Comparison of ENCODE assay signal across 8 cellular contexts in genomic region chr2:172429351-172429968, GRCh38. TPM values are rescaled to one million over a fixed set of nuclear protein-coding genes. Genes with fewer than 3 reads are reported as not detected.
DNase-seq lines count a peak whose midpoint lies in the region; ATAC-seq and TF ChIP-seq lines count a peak whose summit lies in the region.

No MANE protein-coding gene starts in this region.

- H3K4me1 ChIP-seq in SK-N-SH (ENCODE audit: control insufficient read depth in 1 of 2, insufficient read depth in 2 of 2, low read depth in 1 of 2, low read length in 1 of 2) (peaks cover 7 to 18% of the 10 kb centered on the region in 2 experiments; a peak in 3 of 4 replicates), gastroesophageal sphincter (peaks cover 0 to 22% (median 3%) of the 10 kb centered on the region in 3 donors)

- H3K4me3 ChIP-seq in SK-N-SH (ENCODE audit: low read depth in 2 of 2, low read length in 1 of 2) (peak overlapping the region; percentile 85 to 88; a peak in 3 of 4 replicates), gastroesophageal sphincter (peak overlapping the region; percentile 60 to 76)

- H3K9me3 ChIP-seq in SK-N-SH (no peaks in the 10 kb centered on the region), gastroesophageal sphincter (no peaks in the 10 kb centered on the region)

- H3K9ac ChIP-seq in SK-N-SH = 0 out of 2 replicates have a peak overlapping the region, but pooled peaks have one; percentile 70

- H3K79me2 ChIP-seq in SK-N-SH (ENCODE audit: insufficient read depth) = peaks cover 76% of the 10 kb centered on the region

- no peaks in the 10 kb centered on the region for H3F3A ChIP-seq in SK-N-SH (replicated peaks; ENCODE audit: insufficient read depth)

- H3K27me3 ChIP-seq in SK-N-SH (ENCODE audit: insufficient read depth) (no peaks in the 10 kb centered on the region), gastroesophageal sphincter (peaks cover 51% of the 10 kb centered on the region)

- TF ChIP-seq EP300 in SK-N-SH (IDR thresholded peaks at IDR 0.05; ENCODE audit: borderline replicate concordance in 1 of 2, low read depth in 1 of 2, low read length in 1 of 2) (no peak), gastroesophageal sphincter (IDR thresholded peaks at IDR 0.05) (no peak)

- no peaks in the 10 kb centered on the region for H3K9me2 ChIP-seq in SK-N-SH

- H3K4me3 Mint-ChIP-seq in progenitor cell of endocrine pancreas (ENCODE audit: low read depth) = peak overlapping the region; percentile 87

- H4K20me1 ChIP-seq in SK-N-SH (ENCODE audit: insufficient read depth) = peaks cover 16% of the 10 kb centered on the region

- H3K9me3 Mint-ChIP-seq in progenitor cell of endocrine pancreas (ENCODE audit: low read depth) = no peaks in the 10 kb centered on the region

- no peak for TF ChIP-seq POLR2A in gastroesophageal sphincter (IDR thresholded peaks at IDR 0.05)

- no peak for ATAC-seq in gastroesophageal sphincter
- ATAC-seq in HG03521 (IDR thresholded peaks at IDR 0.05; ENCODE audit: unreplicated experiment) = no peak
- ATAC-seq in GM19023 (IDR thresholded peaks at IDR 0.05; ENCODE audit: unreplicated experiment) = no peak

- H3K4me2 ChIP-seq in SK-N-SH = peak overlapping the region; percentile 72

- CTCF ChIA-PET in SK-N-SH (lab: Yijun Ruan, JAX) = interaction anchor here (0.9 to 4.1 kb wide), 5 partner anchors 11 to 36 kb away, joined by 3 to 30 read pairs (median 4); no protein-coding TSS in a partner anchor

- peaks cover 14% of the 10 kb centered on the region for H3K27me3 Mint-ChIP-seq in progenitor cell of endocrine pancreas

- H3K4me1 Mint-ChIP-seq in progenitor cell of endocrine pancreas (ENCODE audit: low read depth) = peaks cover 31% of the 10 kb centered on the region

- DNase-seq in GM03348 (ENCODE audit: low spot score) (peak; percentile 20), SK-N-SH (no peak), progenitor cell of endocrine pancreas (ENCODE audit: low spot score, unreplicated experiment) (no peak), GM19238 (ENCODE audit: insufficient read length, low spot score) (no peak)
- DNase-seq in activated CD4-positive, alpha-beta T cell treated with anti-CD3 and anti-CD28 coated beads, Interleukin-2, amount 50 U/mL, for 4 hours = no peak

- TF ChIP-seq RAD21 in SK-N-SH (IDR thresholded peaks at IDR 0.05; ENCODE audit: low read length) = no peak

- 62% methylated on average over 9 of the region's 9 CpGs for WGBS in SK-N-SH (ENCODE audit: low lambda C conversion rate)
- 33 to 35% methylated on average over 4 to 9 of the region's 9 CpGs for WGBS in gastroesophageal sphincter (ENCODE audit: low coverage in 1 of 2), 2 donors

- no peak for TF ChIP-seq CTCF in SK-N-SH (IDR thresholded peaks at IDR 0.05)
- no peak for TF ChIP-seq CTCF in gastroesophageal sphincter (IDR thresholded peaks at IDR 0.05)
- TF ChIP-seq CTCF in progenitor cell of endocrine pancreas (IDR thresholded peaks at IDR 0.05; ENCODE audit: unreplicated experiment) = no peak

- H2AFZ ChIP-seq in SK-N-SH (ENCODE audit: low read depth) = no peak overlapping the region

- no peaks in the 10 kb centered on the region for H3K36me3 ChIP-seq in SK-N-SH (replicated peaks in 1 of 2; ENCODE audit: control insufficient read depth in 1 of 2, insufficient read depth in 2 of 2, low read length in 1 of 2)
- H3K36me3 ChIP-seq in gastroesophageal sphincter = no peaks in the 10 kb centered on the region

- no peaks in the 10 kb centered on the region for H3K36me3 Mint-ChIP-seq in progenitor cell of endocrine pancreas (ENCODE audit: insufficient read depth)

- H3K27ac Mint-ChIP-seq in progenitor cell of endocrine pancreas = peak overlapping the region; percentile 97

- H3K27ac ChIP-seq in SK-N-SH (ENCODE audit: low read depth in 2 of 2, low read length in 1 of 2) (no peak overlapping the region), gastroesophageal sphincter (peak overlapping the region in 3 of 4 donors; percentile 18 to 83 (median 79))

- POLR2A ChIA-PET in SK-N-SH (lab: Yijun Ruan, JAX) = no interaction called here

TF ChIP-seq in SK-N-SH, 30 proteins besides CTCF, POLR2A, EP300 and RAD21:
- TF ChIP-seq CHD2 (IDR thresholded peaks at IDR 0.05; ENCODE audit: low read length, partially characterized antibody) (no peak), TCF12 (IDR thresholded peaks at IDR 0.05) (no peak), MAX (IDR thresholded peaks at IDR 0.05; ENCODE audit: low read depth) (no peak), IRF3 (IDR thresholded peaks at IDR 0.05; ENCODE audit: low read depth, low read length) (no peak), ZBTB33 (IDR thresholded peaks at IDR 0.05; ENCODE audit: borderline replicate concordance, low read depth) (no peak), TAF1 (IDR thresholded peaks at IDR 0.05; ENCODE audit: borderline replicate concordance, low read depth, low read length) (no peak), NRF1 (IDR thresholded peaks at IDR 0.05; ENCODE audit: low read depth, low read length) (no peak), NFIC (IDR thresholded peaks at IDR 0.05; ENCODE audit: borderline replicate concordance) (no peak), RCOR1 (IDR thresholded peaks at IDR 0.05; ENCODE audit: low read length) (no peak), ELF1 (IDR thresholded peaks at IDR 0.05) (no peak), RFX5 (IDR thresholded peaks at IDR 0.05; ENCODE audit: low read length) (no peak), RXRA (IDR thresholded peaks at IDR 0.05; ENCODE audit: borderline replicate concordance, low read depth) (no peak)
- TF ChIP-seq, protein P1, sequence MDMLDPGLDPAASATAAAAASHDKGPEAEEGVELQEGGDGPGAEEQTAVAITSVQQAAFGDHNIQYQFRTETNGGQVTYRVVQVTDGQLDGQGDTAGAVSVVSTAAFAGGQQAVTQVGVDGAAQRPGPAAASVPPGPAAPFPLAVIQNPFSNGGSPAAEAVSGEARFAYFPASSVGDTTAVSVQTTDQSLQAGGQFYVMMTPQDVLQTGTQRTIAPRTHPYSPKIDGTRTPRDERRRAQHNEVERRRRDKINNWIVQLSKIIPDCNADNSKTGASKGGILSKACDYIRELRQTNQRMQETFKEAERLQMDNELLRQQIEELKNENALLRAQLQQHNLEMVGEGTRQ (IDR thresholded peaks at IDR 0.05; ENCODE audit: borderline replicate concordance, low read depth, low read length) = no peak

RNA-seq across cellular contexts. Expression of gene ITGA6, which starts 2.1 kb away (rescaled TPM):
- 25.9 and 26.0 TPM in 2 replicates for polyA plus RNA-seq in SK-N-SH (2012; rRNA removed)
- polyA plus RNA-seq in SK-N-SH (2012; cell fraction: cytosol; rRNA removed) = 32.9 and 33.9 TPM in 2 replicates
- polyA plus RNA-seq in SK-N-SH (2012; cell fraction: nucleus; rRNA removed) = 21.2 and 45.3 TPM in 2 replicates
- total RNA-seq in gastroesophageal sphincter (10 to 100 TPM; 32.5 to 62.2 (median 48.7) TPM), progenitor cell of endocrine pancreas (69.5 and 83.8 TPM in 2 replicates)

Comparison
In these comparisons a context has a peak if more than half of its experiments do, and no peak if none do; other contexts are left out.
1. H3K27ac ChIP-seq: peak in gastroesophageal sphincter (3 of 4); none in SK-N-SH (0 of 2).